In the genomic region with DNA sequence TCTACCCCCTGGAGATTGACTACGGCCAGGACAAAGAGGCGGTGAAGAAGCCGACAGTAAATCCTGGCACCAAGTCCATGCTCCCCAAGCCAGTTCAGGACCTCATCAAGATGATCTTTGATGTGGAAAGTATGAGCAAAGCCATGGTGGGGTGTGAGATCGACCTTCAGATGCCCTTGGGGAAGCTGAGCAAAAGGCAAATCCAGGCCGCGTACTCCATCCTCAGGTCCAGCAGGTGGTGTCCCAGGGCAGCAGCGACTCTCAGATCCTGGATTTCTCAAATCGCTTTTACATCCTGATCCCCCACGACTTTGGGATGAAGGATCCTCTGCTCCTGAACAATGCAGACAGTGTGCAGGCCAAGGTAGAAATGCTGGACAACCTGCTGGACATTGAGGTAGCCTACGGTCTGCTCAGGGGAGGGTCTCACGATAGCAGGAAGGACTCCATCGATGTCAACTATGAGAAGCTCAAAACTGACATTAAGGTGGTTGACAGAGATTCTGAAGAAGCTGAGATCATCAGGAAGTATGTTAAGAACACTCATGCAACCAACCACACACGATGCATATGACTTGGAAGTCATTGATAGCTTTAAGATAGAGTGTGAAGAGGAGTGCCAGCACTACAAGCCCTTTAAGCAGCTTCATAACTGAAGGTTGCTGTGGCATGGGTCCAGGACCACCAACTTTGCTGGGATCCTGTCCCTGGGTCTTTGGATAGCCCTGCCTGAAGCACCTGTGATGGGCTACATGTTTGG, we compare ENCODE assay signal across 17 cellular contexts. TPM values are rescaled to one million over a fixed set of nuclear protein-coding genes. Genes with fewer than 3 reads are reported as not detected.
A peak's percentile ranks its signal among the peaks of the same experiment; 100 is the strongest.
DNase-seq lines count a peak whose midpoint lies in the region; ATAC-seq, FAIRE-seq and TF ChIP-seq lines count a peak whose summit lies in the region.
"Had no signal": no experiment of that assay in that cellular context is flagged by ENCODE, and none has a peak within 500 bp of the region (broad histone marks: within the 10 kb centered on the region; RNA-seq: fewer than 3 reads in every experiment).

No MANE protein-coding gene starts in this region.

- POLR2A ChIA-PET in K562 (lab: Yijun Ruan, JAX), result no interaction called here

- H3K4me3 ChIP-seq in BLaER1, result no peak overlapping the region
- no peak overlapping the region for H3K4me3 ChIP-seq in BLaER1 treated with 17β-estradiol and CSF1 and Interleukin-3, amounts not matched to agents 10 nM and 100 nM
- no peak overlapping the region for H3K4me3 ChIP-seq in K562
- no peak overlapping the region for H3K4me3 ChIP-seq in pancreas
- H3K4me3 ChIP-seq: GM23248, SJCRH30 had no signal

- H4K20me1 ChIP-seq in BLaER1 (no peaks in the 10 kb centered on the region), K562 (replicated peaks; ENCODE audit: control insufficient read depth, insufficient read depth, low read length) (no peaks in the 10 kb centered on the region)
- no peaks in the 10 kb centered on the region for H4K20me1 ChIP-seq in BLaER1 treated with 17β-estradiol and CSF1 and Interleukin-3, amounts not matched to agents 10 nM and 100 nM

- peak overlapping the region; percentile 57; the same call in 1 of the 2 replicates for H3K4me2 ChIP-seq in BLaER1
- H3K4me2 ChIP-seq in BLaER1 treated with 17β-estradiol and CSF1 and Interleukin-3, amounts not matched to agents 10 nM and 100 nM, result peak overlapping the region; percentile 42 to 67 (median 58); a peak in 21 of 22 replicates
- no peak overlapping the region for H3K4me2 ChIP-seq in K562 (ENCODE audit: insufficient read depth, low read length)

- no peak for TF ChIP-seq CTCF in K562 (IDR thresholded peaks at IDR 0.05 in 2 of 3, conservative IDR thresholded peaks at IDR 0.05 in 1 of 3; ENCODE audit: insufficient read depth in 2 of 3, low read depth in 1 of 3, low read length in 3 of 3)
- TF ChIP-seq CTCF in pancreas (IDR thresholded peaks at IDR 0.05), result no peak

- 69% methylated on average over 12 of the region's 13 CpGs for WGBS in K562 (ENCODE audit: insufficient coverage, low coverage, missing lambda C conversion rate)
- 70 to 75% methylated on average over 13 of the region's 13 CpGs for WGBS in pancreas, 2 donors

- BruUV-seq in K562 (replicated peaks; lab: Mats Ljungman, UMichigan), result no TSS peak

- H3K9ac ChIP-seq in BLaER1 (no peak overlapping the region), K562 (ENCODE audit: insufficient read depth in 1 of 2, low read depth in 2 of 2, low read length in 2 of 2) (no peak overlapping the region)
- H3K9ac ChIP-seq in BLaER1 treated with 17β-estradiol and CSF1 and Interleukin-3, amounts not matched to agents 10 nM and 100 nM, result no peak overlapping the region
- H3K9ac ChIP-seq: GM23248 had no signal

- 0 out of 2 replicates have a peak overlapping the region, but pooled peaks have one; percentile 14 for H2AFZ ChIP-seq in K562 (ENCODE audit: low read depth, low read length)
- H2AFZ ChIP-seq: GM23248 had no signal

- no peaks in the 10 kb centered on the region for H3K79me2 ChIP-seq in K562 (ENCODE audit: control insufficient read depth, insufficient read depth, low read length)

- DNase-seq in K562 (ENCODE audit: extremely low read depth in 1 of 4, low spot score in 3 of 4), result no peak
- DNase-seq in mesenteric fat pad (ENCODE audit: low spot score), result peak; percentile 75
- no peak for DNase-seq in pancreas
- no peak for DNase-seq in NCI-H524 treated with DMSO at 0.1 percent for 48 hours (lab: John Stamatoyannopoulos, UW)
- DNase-seq: Calu3; CD4-positive, alpha-beta T cell; GM23248; NCI-H1417 treated with DMSO at 0.1 percent for 48 hours; NCI-H1930; NCI-H2171; NCI-H446; NCI-H82; PC-3; SJCRH30 had no signal

- in situ Hi-C loops in K562 (cut with MboI), result no loop called here

- CTCF ChIA-PET in K562 (lab: Yijun Ruan, JAX; ENCODE audit: low intra/inter-chr PET ratio), result no interaction called here

- no peak overlapping the region for H3K27ac ChIP-seq in BLaER1
- H3K27ac ChIP-seq in BLaER1 treated with 17β-estradiol and CSF1 and Interleukin-3, amounts not matched to agents 10 nM and 100 nM, result 0 out of 22 replicates have a peak overlapping the region, but pooled peaks of 1 of the 11 experiments have one; percentile 17
- H3K27ac ChIP-seq in K562 (ENCODE audit: extremely low read depth, low read depth, low read length), result no peak overlapping the region
- H3K27ac ChIP-seq in pancreas, result no peak overlapping the region
- H3K27ac ChIP-seq: GM23248, SJCRH30 had no signal

- no peak for TF ChIP-seq EP300 in K562 (IDR thresholded peaks at IDR 0.05; ENCODE audit: low read length)

- intact Hi-C loops in K562 (cut with micrococcal nuclease), result no loop called here
- intact Hi-C loops in pancreas (cut with DNase I), result no loop called here

- H3K36me3 ChIP-seq in BLaER1 (0 out of 2 replicates have a peak, but pooled peaks cover under 1% of the 10 kb centered on the region), K562 (ENCODE audit: control insufficient read depth, insufficient read depth, low read length) (no peaks in the 10 kb centered on the region), pancreas (no peaks in the 10 kb centered on the region)
- H3K36me3 ChIP-seq in BLaER1 treated with 17β-estradiol and CSF1 and Interleukin-3, amounts not matched to agents 10 nM and 100 nM, result peaks cover 0 to 10% (median 0%) of the 10 kb centered on the region in 11 experiments; a peak in 4 of 22 replicates
- H3K36me3 ChIP-seq: SJCRH30 had no signal

- H3K27me3 ChIP-seq in BLaER1, result no peaks in the 10 kb centered on the region
- no peaks in the 10 kb centered on the region for H3K27me3 ChIP-seq in BLaER1 treated with 17β-estradiol and CSF1 and Interleukin-3, amounts not matched to agents 10 nM and 100 nM
- no peaks in the 10 kb centered on the region for H3K27me3 ChIP-seq in K562 (ENCODE audit: control insufficient read depth in 2 of 2, insufficient read depth in 2 of 2, low read length in 2 of 2)
- H3K27me3 ChIP-seq in pancreas, result no peaks in the 10 kb centered on the region
- H3K27me3 ChIP-seq: SJCRH30 had no signal

- ATAC-seq in K562 (no peak), pancreas (no peak), GM18868 (IDR thresholded peaks at IDR 0.05; ENCODE audit: unreplicated experiment) (no peak)
- ATAC-seq: PC-3 had no signal

- TF ChIP-seq RAD21 in K562 (CRISPR knock-in tag; conservative IDR thresholded peaks at IDR 0.05 in 1 of 2, IDR thresholded peaks at IDR 0.05 in 1 of 2), result peak in 1 of 2 experiments; percentile 37; a peak in 2 of 4 replicates

- TF ChIP-seq POLR2A in K562 (conservative IDR thresholded peaks at IDR 0.05), result no peak

- no peak for FAIRE-seq in K562 (lab: Jason Lieb, UNC)
- FAIRE-seq in pancreas (lab: Jason Lieb, UNC), result no peak

- peaks cover 36% of the 10 kb centered on the region for H3K4me1 ChIP-seq in BLaER1
- H3K4me1 ChIP-seq in BLaER1 treated with 17β-estradiol and CSF1 and Interleukin-3, amounts not matched to agents 10 nM and 100 nM, result peaks cover 17 to 42% (median 27%) of the 10 kb centered on the region in 10 experiments
- H3K4me1 ChIP-seq in K562 (replicated peaks in 1 of 2; ENCODE audit: control insufficient read depth in 2 of 2, insufficient read depth in 2 of 2, low read length in 2 of 2), result peaks cover 0 to 2% of the 10 kb centered on the region in 2 experiments; a peak in 4 of 5 replicates
- H3K4me1 ChIP-seq in pancreas, result no peaks in the 10 kb centered on the region
- H3K4me1 ChIP-seq: SJCRH30 had no signal

- H3K9me3 ChIP-seq in BLaER1 (peaks cover 40% of the 10 kb centered on the region), K562 (replicated peaks; ENCODE audit: control insufficient read depth, insufficient read depth, low read depth, low read length) (no peaks in the 10 kb centered on the region), pancreas (no peaks in the 10 kb centered on the region)
- peaks cover 26 to 45% (median 39%) of the 10 kb centered on the region in 11 experiments for H3K9me3 ChIP-seq in BLaER1 treated with 17β-estradiol and CSF1 and Interleukin-3, amounts not matched to agents 10 nM and 100 nM (replicated peaks in 1 of 11)
- H3K9me3 ChIP-seq: SJCRH30 had no signal

- H3K9me1 ChIP-seq in K562 (ENCODE audit: control insufficient read depth, insufficient read depth, low read length), result no peaks in the 10 kb centered on the region

TF ChIP-seq in K562, 482 proteins besides CTCF, POLR2A, EP300 and RAD21:
- no peak for TF ChIP-seq POLR2G (IDR thresholded peaks at IDR 0.05; ENCODE audit: low read depth, low read length)
- TF ChIP-seq ESRRA (IDR thresholded peaks at IDR 0.05; ENCODE audit: borderline replicate concordance, low read depth), result peak; percentile 71; the same call in 1 of the 2 replicates
TF ChIP-seq in K562: peak in this region for 1.

RNA-seq across cellular contexts. Expression of a gene that starts 24.0 kb away (rescaled TPM):
- total RNA-seq in K562 (2011; cell fraction: chromatin; rRNA removed; ENCODE audit: low replicate concordance), result 178 and 324 TPM in 2 replicates
- 159 and 175 TPM in 2 replicates for total RNA-seq in K562 (2011; cell fraction: nucleolus; rRNA removed)
- total RNA-seq in K562 (2011; cell fraction: nucleoplasm; rRNA removed), result 205 and 428 TPM in 2 replicates
- total RNA-seq in K562 (2014; rRNA removed) (45.0 and 50.2 TPM in 2 replicates), K562 (2014; rRNA removed; fragmentation: Illumina TruSeq; extraction: Trizol) (53.0 and 67.7 TPM in 2 replicates), K562 (2015; rRNA removed; fragmentation: Illumina TruSeq; extraction: Trizol) (45.4 and 61.9 TPM in 2 replicates), K562 (2021) (46.9 and 55.0 TPM in 2 replicates), mesenteric fat pad (115 TPM), pancreas (100 to 1,000 TPM in 1 of 6 donors, 10 to 100 TPM in 5; 37.6 to 122 (median 59.3) TPM)
- polyA plus RNA-seq in K562 (2011; rRNA removed) (169 and 183 TPM in 2 replicates), K562 (2014; fragmentation: Illumina TruSeq; extraction: Trizol) (21.7 and 23.2 TPM in 2 replicates), K562 (2014; fragmentation: Nextera tagmentation; extraction: Ambion mirVana) (10 to 100 TPM; 22.1 to 31.0 TPM), K562 (2014; rRNA removed) (36.8 and 40.2 TPM in 2 replicates), pancreas (100 to 1,000 TPM in 1 of 2 donors, 10 to 100 TPM in 1; 95.3 to 138 TPM)
- 54.2 and 61.3 TPM in 2 replicates for polyA plus RNA-seq in K562 (2011; cell fraction: cytosol; rRNA removed)
- 416 and 593 TPM in 2 replicates for polyA plus RNA-seq in K562 (2011; cell fraction: nucleus; rRNA removed)
- 32.3 and 57.8 TPM in 2 replicates for polyA plus RNA-seq in K562 (2012)
- 108 and 129 TPM in 2 replicates for polyA minus RNA-seq in K562 (2011; rRNA and poly(A)+ RNA removed)
- polyA minus RNA-seq in K562 (2011; cell fraction: cytosol; rRNA and poly(A)+ RNA removed), result 91.0 and 108 TPM in 2 replicates
- 588 and 736 TPM in 2 replicates for polyA minus RNA-seq in K562 (2011; cell fraction: nucleus; rRNA and poly(A)+ RNA removed)
